In the genomic region with DNA sequence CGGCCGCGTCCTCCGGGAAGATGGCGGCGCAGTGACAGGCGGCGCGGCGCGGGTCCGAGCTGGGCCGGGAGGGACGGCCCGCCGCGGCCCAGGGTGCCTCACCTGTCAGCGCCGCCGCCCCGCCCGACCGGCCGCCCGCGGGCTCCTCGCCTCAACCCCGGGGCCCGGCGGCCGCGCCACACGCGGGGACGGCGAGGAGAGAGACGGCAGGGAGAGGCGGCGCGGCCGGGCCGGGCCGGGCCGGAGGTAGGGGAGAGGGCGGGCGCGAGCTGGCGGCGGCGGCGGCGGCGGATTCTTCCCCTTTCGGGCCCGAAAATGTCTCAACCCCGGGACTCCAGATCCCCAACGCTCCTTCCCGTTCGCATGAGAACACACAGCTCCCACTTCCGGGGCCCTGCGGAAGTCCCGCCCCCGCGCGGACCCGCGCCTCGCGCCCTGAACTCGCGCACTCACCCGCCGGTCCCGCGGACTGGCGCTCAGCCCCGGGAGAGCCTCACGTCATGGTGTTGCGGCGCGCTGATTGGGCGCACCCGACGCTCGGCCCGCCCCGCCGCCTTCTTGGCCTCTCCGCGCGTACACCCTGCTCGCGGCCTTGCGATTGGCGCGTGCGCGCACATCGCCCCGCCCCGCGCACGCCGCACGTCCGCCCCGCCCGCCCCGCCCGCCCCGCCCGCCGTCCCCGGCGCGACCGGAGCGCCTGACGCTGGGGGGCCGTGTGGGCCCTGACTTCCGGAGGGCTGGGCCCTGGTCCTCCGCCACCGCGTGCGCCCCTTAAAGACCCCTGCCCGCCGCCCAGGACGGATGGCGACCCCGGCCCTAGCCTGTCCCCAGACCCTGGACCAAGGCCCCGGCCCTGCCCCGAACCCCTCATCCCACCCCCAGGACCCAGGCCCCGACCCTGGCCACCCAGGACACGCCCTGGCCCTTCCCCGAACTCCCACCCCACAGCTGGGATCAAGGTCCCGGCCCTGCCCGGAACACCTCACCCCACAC, we compare ENCODE assay signal across 8 cellular contexts.
A peak's percentile ranks its signal among the peaks of the same experiment; 100 is the strongest.
DNase-seq lines count a peak whose midpoint lies in the region; ATAC-seq and FAIRE-seq lines count a peak whose summit lies in the region.

A gene (minus strand): TSS at position 380 of the 993 bp plus-strand sequence. CDS start 45,984 bp downstream, outside the sequence.

- peaks cover 8% of the 10 kb centered on the region for H3K4me1 ChIP-seq in effector memory CD4-positive, alpha-beta T cell (ENCODE audit: control insufficient read depth, insufficient read depth, low read length, poor library complexity, severe bottlenecking)

- H3K4me3 ChIP-seq in effector memory CD4-positive, alpha-beta T cell (ENCODE audit: insufficient read depth, low read depth, low read length, poor library complexity, severe bottlenecking) = peak within 1 kb of the TSS; percentile 73

- peak; percentile 92 for ATAC-seq in GM21381 (IDR thresholded peaks at IDR 0.05; ENCODE audit: unreplicated experiment)

- peak; percentile 85 for DNase-seq in COR-L47 (lab: John Stamatoyannopoulos, UW)
- peak; percentile 98 for DNase-seq in HTR-8/SVneo (ENCODE audit: insufficient read length, low spot score)
- peak; percentile 94 for DNase-seq in NOMO-1 treated with DMSO at 0.1 percent for 48 hours (lab: John Stamatoyannopoulos, UW; ENCODE audit: unreplicated experiment)
- peak; percentile 92 to 94 for DNase-seq in activated CD8-positive, alpha-beta memory T cell treated with anti-CD3 and anti-CD28 coated beads for 4 hours (ENCODE audit: low read depth in 2 of 2)
- peak; percentile 94 to 95 (median 94) for DNase-seq in effector memory CD4-positive, alpha-beta T cell
- DNase-seq in medulla oblongata (ENCODE audit: extremely low spot score) = peak; percentile 98
- peak; percentile 91 to 96 (median 95) for DNase-seq in stimulated activated CD4-positive, alpha-beta T cell treated with anti-CD3 and anti-CD28 coated beads, TNF-alpha, amount 100 ng/mL, for 48 hours (ENCODE audit: low read depth in 3 of 3)

- H3K27me3 ChIP-seq in effector memory CD4-positive, alpha-beta T cell (replicated peaks; ENCODE audit: control insufficient read depth, insufficient read depth, low read length, poor library complexity, severe bottlenecking) = no peaks in the 10 kb centered on the region

- no peaks in the 10 kb centered on the region for H3K36me3 ChIP-seq in effector memory CD4-positive, alpha-beta T cell (ENCODE audit: control insufficient read depth, insufficient read depth, low read length)

- H3K27ac ChIP-seq in effector memory CD4-positive, alpha-beta T cell (ENCODE audit: insufficient read depth, low read length, poor library complexity, severe bottlenecking) = peak within 1 kb of the TSS; percentile 77

- no peaks in the 10 kb centered on the region for H3K9me3 ChIP-seq in effector memory CD4-positive, alpha-beta T cell (ENCODE audit: control insufficient read depth, low read length)

- peak; percentile 89 for FAIRE-seq in HTR-8/SVneo (lab: Jason Lieb, UNC)

Comparison
In these comparisons a context has a peak if more than half of its experiments do, and no peak if none do; other contexts are left out.
1. Peak in every context shown above with its lines: DNase-seq, ATAC-seq, H3K4me3 ChIP-seq and H3K27ac ChIP-seq.